In the genomic region with DNA sequence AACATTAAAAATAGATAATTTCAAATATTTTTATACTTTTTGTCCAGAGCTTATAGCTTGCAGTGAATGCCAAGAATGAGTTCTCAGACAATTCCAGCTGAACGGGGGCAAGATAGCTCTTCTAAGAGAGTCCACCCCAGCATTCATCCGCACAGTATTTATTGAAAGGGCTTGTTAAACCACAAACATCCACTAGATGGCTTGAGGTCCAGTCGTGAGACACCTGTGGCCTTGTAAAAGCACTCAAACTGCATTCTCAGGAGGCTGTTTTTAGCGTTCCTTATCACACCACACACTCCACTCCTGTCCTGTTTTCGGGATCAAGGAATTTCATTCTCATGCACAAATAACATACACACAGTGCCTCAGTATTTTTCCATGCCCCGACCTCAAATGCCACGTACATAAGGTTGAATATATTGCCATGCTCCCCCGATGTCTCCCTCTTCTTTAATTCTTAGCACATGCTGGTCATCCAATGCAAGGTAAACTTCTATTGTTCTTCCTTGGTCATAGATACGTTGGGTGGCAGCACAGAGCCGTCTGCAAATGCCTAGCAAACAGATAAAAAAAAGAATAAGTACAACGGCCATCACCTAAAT, we compare ENCODE assay signal across 8 cellular contexts. TPM values are rescaled to one million over a fixed set of nuclear protein-coding genes. Genes with fewer than 3 reads are reported as not detected.
A peak's percentile ranks its signal among the peaks of the same experiment; 100 is the strongest.
DNase-seq lines count a peak whose midpoint lies in the region; ATAC-seq and TF ChIP-seq lines count a peak whose summit lies in the region.

No MANE protein-coding gene starts in this region.

- H2AFZ ChIP-seq in Karpas-422 (ENCODE audit: low read length) (no peak overlapping the region), hepatocyte (no peak overlapping the region)

- H4K20me1 ChIP-seq in Karpas-422 (ENCODE audit: insufficient read depth, low read depth, low read length) (no peaks in the 10 kb centered on the region; the same call in 1 of the 2 replicates), hepatocyte (ENCODE audit: insufficient read depth, poor library complexity, severe bottlenecking) (no peaks in the 10 kb centered on the region)

- H3K79me2 ChIP-seq in Karpas-422 (ENCODE audit: low read length) = peaks cover 41% of the 10 kb centered on the region
- peaks cover 3% of the 10 kb centered on the region for H3K79me2 ChIP-seq in hepatocyte

- H3K27me3 ChIP-seq in Karpas-422 (ENCODE audit: low read length) (no peaks in the 10 kb centered on the region), hepatocyte (no peaks in the 10 kb centered on the region), uterus (no peaks in the 10 kb centered on the region)

- no peak overlapping the region for H3K9ac ChIP-seq in Karpas-422 (ENCODE audit: low read length)

- H3K4me1 ChIP-seq in Karpas-422 (ENCODE audit: low read length) = no peaks in the 10 kb centered on the region
- no peaks in the 10 kb centered on the region for H3K4me1 ChIP-seq in hepatocyte (ENCODE audit: insufficient read depth)
- no peaks in the 10 kb centered on the region for H3K4me1 ChIP-seq in uterus

- no peak for ATAC-seq in GM21515 (IDR thresholded peaks at IDR 0.05; ENCODE audit: unreplicated experiment)
- no peak for ATAC-seq in esophagus mucosa

- H3K4me2 ChIP-seq in Karpas-422 (ENCODE audit: low read depth, low read length, poor library complexity, severe bottlenecking) (no peak overlapping the region), hepatocyte (no peak overlapping the region)

- 57% methylated on average over 11 of the region's 11 CpGs for WGBS in hepatocyte (ENCODE audit: low lambda C conversion rate, missing lambda C conversion rate)

- H3K36me3 ChIP-seq in Karpas-422 (ENCODE audit: insufficient read depth, low read length) = peaks cover 94% of the 10 kb centered on the region
- no peaks in the 10 kb centered on the region for H3K36me3 ChIP-seq in hepatocyte (replicated peaks; ENCODE audit: insufficient read depth, low read depth)
- H3K36me3 ChIP-seq in uterus = no peaks in the 10 kb centered on the region

- DNase-seq in NCI-H2196 (lab: John Stamatoyannopoulos, UW; ENCODE audit: unreplicated experiment) = peak; percentile 55
- no peak for DNase-seq in NCI-H2196 treated with DMSO at 0.1 percent for 48 hours (lab: John Stamatoyannopoulos, UW; ENCODE audit: unreplicated experiment)
- DNase-seq in Karpas-422 = peak; percentile 69
- DNase-seq in UCSD-AML1 (lab: John Stamatoyannopoulos, UW; ENCODE audit: unreplicated experiment) = peak; percentile 8
- DNase-seq in hepatocyte (ENCODE audit: low spot score) = peak; percentile 68
- no peak for DNase-seq in uterus

- H3K9me2 ChIP-seq in Karpas-422 (replicated peaks; ENCODE audit: insufficient read depth, low read length) = no peaks in the 10 kb centered on the region
- H3K9me2 ChIP-seq in hepatocyte (replicated peaks; ENCODE audit: insufficient read depth) = no peaks in the 10 kb centered on the region

- TF ChIP-seq CTCF in hepatocyte (IDR thresholded peaks at IDR 0.05; ENCODE audit: poor library complexity) = peak; percentile 56
- peak; percentile 18 to 57 (median 32) for TF ChIP-seq CTCF in uterus (IDR thresholded peaks at IDR 0.05)

- H3K27ac ChIP-seq in Karpas-422 (ENCODE audit: low read length) (no peak overlapping the region), hepatocyte (no peak overlapping the region), uterus (peak overlapping the region in 1 of 2 donors; percentile 65)

- intact Hi-C loops in uterus (cut with DNase I; ENCODE audit: low total_unique reads) = no loop called here

- H3K4me3 ChIP-seq in Karpas-422 (ENCODE audit: low read length) = no peak overlapping the region
- no peak overlapping the region for H3K4me3 ChIP-seq in hepatocyte
- H3K4me3 ChIP-seq in uterus = no peak overlapping the region

- H3K9me3 ChIP-seq in Karpas-422 (ENCODE audit: low read length) = no peaks in the 10 kb centered on the region; the same call in 1 of the 2 replicates
- no peaks in the 10 kb centered on the region for H3K9me3 ChIP-seq in hepatocyte (ENCODE audit: low read depth)
- no peaks in the 10 kb centered on the region for H3K9me3 ChIP-seq in uterus

- TF ChIP-seq POLR2A in uterus (IDR thresholded peaks at IDR 0.05) = no peak

RNA-seq across cellular contexts. Expression of a gene that starts 47.4 kb away (rescaled TPM):
- 187 and 199 TPM in 2 replicates for total RNA-seq in Karpas-422 (2014; rRNA removed; shearing (Covaris generic); ENCODE audit: low replicate concordance)
- 104 and 120 TPM in 2 replicates for total RNA-seq in hepatocyte
- 56.6 and 67.3 TPM in 2 replicates for polyA plus RNA-seq in hepatocyte
- total RNA-seq in uterus = 100 to 1,000 TPM in 1 of 4 donors, 10 to 100 TPM in 3; 23.1 to 154 (median 70.3) TPM
- total RNA-seq in esophagus mucosa = 32.1 TPM

Comparison
In these comparisons a context has a peak if more than half of its experiments do, and no peak if none do; other contexts are left out.
1. DNase-seq: peak in NCI-H2196 (single experiment), Karpas-422 (single experiment), UCSD-AML1 (single experiment) and hepatocyte (single experiment); none in NCI-H2196 treated with DMSO at 0.1 percent for 48 hours (single experiment) and uterus (0 of 2).